ENCODE assay signal across 1 cellular context in genomic region chr4:675980-676870, GRCh38.
TF ChIP-seq lines count a peak whose summit lies in the region.

No MANE protein-coding gene starts in this region.

TF ChIP-seq in HCT116, 20 proteins besides CTCF, POLR2A, EP300 and RAD21 (continued from another document):
- no peak for TF ChIP-seq ZBTB33 (IDR thresholded peaks at IDR 0.05; ENCODE audit: extremely low read depth, insufficient replicate concordance, low read length)
- TF ChIP-seq FOSL1 (IDR thresholded peaks at IDR 0.05; ENCODE audit: low read depth) = no peak
- no peak for TF ChIP-seq EZH2phosphoT487 (IDR thresholded peaks at IDR 0.05; ENCODE audit: borderline replicate concordance)
- TF ChIP-seq EZH2 (IDR thresholded peaks at IDR 0.05) = no peak
